14 cellular contexts compared by ENCODE assay signal in genomic region chr9:21616082-21616778, GRCh38.
DNase-seq lines count a peak whose midpoint lies in the region; ATAC-seq, FAIRE-seq and TF ChIP-seq lines count a peak whose summit lies in the region.
"Had no signal": no experiment of that assay in that cellular context is flagged by ENCODE, and none has a peak within 500 bp of the region (broad histone marks: within the 10 kb centered on the region; RNA-seq: fewer than 3 reads in every experiment).

No MANE protein-coding gene starts in this region.

- ATAC-seq in HG03521 (IDR thresholded peaks at IDR 0.05; ENCODE audit: unreplicated experiment), result no peak
- no peak for ATAC-seq in HG03175 (IDR thresholded peaks at IDR 0.05; ENCODE audit: unreplicated experiment)
- ATAC-seq: CD8-positive, alpha-beta T cell had no signal

- FAIRE-seq in astrocyte (lab: Jason Lieb, UNC) (peak; percentile 96), keratinocyte (lab: Jason Lieb, UNC) (peak; percentile 82)

- no peaks in the 10 kb centered on the region for H3K9me3 ChIP-seq in astrocyte (ENCODE audit: insufficient read depth, low read depth, low read length)
- no peaks in the 10 kb centered on the region for H3K9me3 ChIP-seq in keratinocyte (ENCODE audit: control insufficient read depth, low read depth, low read length)

- H3K27me3 ChIP-seq in astrocyte (ENCODE audit: insufficient read depth, low read length), result no peaks in the 10 kb centered on the region
- no peaks in the 10 kb centered on the region for H3K27me3 ChIP-seq in keratinocyte (ENCODE audit: control insufficient read depth, extremely low read depth, insufficient read depth, low read length)

- dilution Hi-C loops in keratinocyte (cut with MboI; ENCODE audit: extremely low pct_ligation_motif_present, low sequenced_read_pairs), result no loop called here

- H3K27ac Mint-ChIP-seq in astrocyte (ENCODE audit: unreplicated experiment), result peak overlapping the region; percentile 98
- H3K27ac Mint-ChIP-seq in nephron progenitor cell, result no peak overlapping the region
- H3K27ac Mint-ChIP-seq: CD8-positive, alpha-beta T cell had no signal

- H3K36me3 Mint-ChIP-seq in astrocyte (ENCODE audit: low read depth, unreplicated experiment), result no peaks in the 10 kb centered on the region
- no peaks in the 10 kb centered on the region for H3K36me3 Mint-ChIP-seq in nephron progenitor cell (ENCODE audit: low read depth)
- H3K36me3 Mint-ChIP-seq: CD8-positive, alpha-beta T cell had no signal

- H3K27me3 Mint-ChIP-seq in astrocyte (ENCODE audit: low read depth, unreplicated experiment) (no peaks in the 10 kb centered on the region), nephron progenitor cell (ENCODE audit: low read depth, poor library complexity) (no peaks in the 10 kb centered on the region)

- H3K4me1 Mint-ChIP-seq in astrocyte (ENCODE audit: low read depth, unreplicated experiment) (peaks cover 13% of the 10 kb centered on the region), nephron progenitor cell (no peaks in the 10 kb centered on the region)

- no peaks in the 10 kb centered on the region for H3K79me2 ChIP-seq in astrocyte (ENCODE audit: insufficient read depth, low read length)
- no peaks in the 10 kb centered on the region for H3K79me2 ChIP-seq in keratinocyte (ENCODE audit: control insufficient read depth, insufficient read depth, low read length)

- H3K27ac ChIP-seq in astrocyte (ENCODE audit: low read depth, low read length) (peak overlapping the region; percentile 74), keratinocyte (ENCODE audit: control insufficient read depth, insufficient read depth, low read length) (peak overlapping the region; percentile 53)
- H3K27ac ChIP-seq: HL-60 had no signal

- H3K36me3 ChIP-seq in astrocyte (ENCODE audit: insufficient read depth, low read length) (no peaks in the 10 kb centered on the region), keratinocyte (ENCODE audit: control insufficient read depth in 2 of 2, extremely low read depth in 1 of 2, insufficient read depth in 2 of 2, low read length in 2 of 2) (no peaks in the 10 kb centered on the region)

- H2AFZ ChIP-seq in astrocyte (ENCODE audit: low read depth, low read length) (no peak overlapping the region), keratinocyte (ENCODE audit: control insufficient read depth, low read length) (no peak overlapping the region)

- peak overlapping the region; percentile 58 for H3K9ac ChIP-seq in astrocyte (ENCODE audit: low read length)
- no peak overlapping the region for H3K9ac ChIP-seq in keratinocyte (ENCODE audit: control insufficient read depth, extremely low read depth, insufficient read depth, low read length)

- no peak for TF ChIP-seq CTCF in astrocyte (IDR thresholded peaks at IDR 0.05; ENCODE audit: insufficient read depth, low read depth, low read length)
- no peak for TF ChIP-seq CTCF in keratinocyte (optimal IDR thresholded peaks at IDR 0.05 in 1 of 3, IDR thresholded peaks at IDR 0.05 in 1 of 3, conservative IDR thresholded peaks at IDR 0.05 in 1 of 3; ENCODE audit: extremely low read depth in 1 of 3, insufficient read depth in 2 of 3, low read length in 3 of 3)
- TF ChIP-seq CTCF in nephron progenitor cell (IDR thresholded peaks at IDR 0.05), result no peak

- H3K9me3 Mint-ChIP-seq in astrocyte (ENCODE audit: unreplicated experiment), result no peaks in the 10 kb centered on the region
- no peaks in the 10 kb centered on the region for H3K9me3 Mint-ChIP-seq in nephron progenitor cell
- H3K9me3 Mint-ChIP-seq: CD8-positive, alpha-beta T cell had no signal

- H3K4me3 ChIP-seq in astrocyte (ENCODE audit: insufficient read depth, low read depth, low read length), result no peak overlapping the region
- H3K4me3 ChIP-seq in keratinocyte (ENCODE audit: control insufficient read depth in 2 of 3, extremely low read depth in 1 of 3, insufficient read depth in 2 of 3, low read depth in 1 of 3, low read length in 3 of 3), result no peak overlapping the region

- H3K4me2 ChIP-seq in astrocyte (ENCODE audit: low read length) (peak overlapping the region; percentile 43), keratinocyte (ENCODE audit: control insufficient read depth, extremely low read depth, insufficient read depth, low read depth, low read length) (peak overlapping the region; percentile 40)

- H3K9me1 ChIP-seq in keratinocyte (ENCODE audit: control insufficient read depth, extremely low read depth, insufficient read depth, low read length), result no peaks in the 10 kb centered on the region

- H3K4me1 ChIP-seq in astrocyte (ENCODE audit: insufficient read depth, low read length) (peaks cover 13% of the 10 kb centered on the region), keratinocyte (ENCODE audit: control insufficient read depth, extremely low read depth, insufficient read depth, low read length) (peaks cover 32% of the 10 kb centered on the region)

- H3K4me3 Mint-ChIP-seq in astrocyte (ENCODE audit: unreplicated experiment) (no peak overlapping the region), nephron progenitor cell (no peak overlapping the region)
- H3K4me3 Mint-ChIP-seq: CD8-positive, alpha-beta T cell had no signal

- DNase-seq in AG08396 (ENCODE audit: low spot score) (peak; percentile 69), HS-27A (ENCODE audit: low read depth) (peak; percentile 12), astrocyte (ENCODE audit: low read depth) (peak; percentile 100), keratinocyte (ENCODE audit: low read depth, low spot score) (peak; percentile 69), nephron progenitor cell (no peak), COLO668 (lab: John Stamatoyannopoulos, UW; ENCODE audit: unreplicated experiment) (no peak)
- DNase-seq: CD8-positive, alpha-beta T cell; cerebellar nuclear complex; head of caudate nucleus; NCI-H1092 treated with DMSO at 0.1 percent for 48 hours; NCI-H748 treated with DMSO at 0.1 percent for 48 hours had no signal

- H4K20me1 ChIP-seq in astrocyte (ENCODE audit: insufficient read depth, low read length) (no peaks in the 10 kb centered on the region), keratinocyte (ENCODE audit: control insufficient read depth, extremely low read depth, insufficient read depth, low read length) (no peaks in the 10 kb centered on the region)

Comparison
In these comparisons a context has a peak if more than half of its experiments do, and no peak if none do; other contexts are left out.
1. DNase-seq: peak in AG08396 (single experiment), HS-27A (single experiment), astrocyte (single experiment) and keratinocyte (single experiment); none in nephron progenitor cell (single experiment) and COLO668 (single experiment).